ENCODE assay signal across 16 cellular contexts in genomic region chr11:573146-573759, GRCh38. TPM values are rescaled to one million over a fixed set of nuclear protein-coding genes. Genes with fewer than 3 reads are reported as not detected.
DNase-seq lines count a peak whose midpoint lies in the region; ATAC-seq and TF ChIP-seq lines count a peak whose summit lies in the region.
"Had no signal": no experiment of that assay in that cellular context is flagged by ENCODE, and none has a peak within 500 bp of the region (broad histone marks: within the 10 kb centered on the region; RNA-seq: fewer than 3 reads in every experiment).

No MANE protein-coding gene starts in this region.

- H3K27me3 ChIP-seq in lung (ENCODE audit: control insufficient read depth, insufficient read depth) (no peaks in the 10 kb centered on the region), spleen (replicated peaks in 1 of 7) (peaks cover 0 to 34% (median 14%) of the 10 kb centered on the region in 7 donors)
- H3K27me3 ChIP-seq: BE2C had no signal

- peaks cover 0 to under 1% of the 10 kb centered on the region in 2 donors for H3K36me3 ChIP-seq in lung (ENCODE audit: control insufficient read depth in 2 of 2, insufficient read depth in 2 of 2, low read length in 2 of 2)
- peaks cover 0 to 2% (median 0%) of the 10 kb centered on the region in 6 donors for H3K36me3 ChIP-seq in spleen
- H3K36me3 ChIP-seq: BE2C had no signal

- H3K27ac Mint-ChIP-seq in stimulated activated naive CD8-positive, alpha-beta T cell treated with anti-CD3 and anti-CD28 coated beads, Interleukin-15, amount 100 ng/mL, for 72 hours, result no peak overlapping the region

- H3K9me3 Mint-ChIP-seq in stimulated activated naive CD8-positive, alpha-beta T cell treated with anti-CD3 and anti-CD28 coated beads, Interleukin-15, amount 100 ng/mL, for 72 hours, result no peaks in the 10 kb centered on the region
- H3K9me3 Mint-ChIP-seq: CD4-positive, alpha-beta T cell had no signal

- H3K4me1 Mint-ChIP-seq in stimulated activated naive CD8-positive, alpha-beta T cell treated with anti-CD3 and anti-CD28 coated beads, Interleukin-15, amount 100 ng/mL, for 72 hours, result peaks cover 45% of the 10 kb centered on the region

- H3K4me3 Mint-ChIP-seq in stimulated activated naive CD8-positive, alpha-beta T cell treated with anti-CD3 and anti-CD28 coated beads, Interleukin-15, amount 100 ng/mL, for 72 hours, result no peak overlapping the region

- intact Hi-C loops in left ventricle myocardium superior (cut with micrococcal nuclease) (no loop called here), left cardiac atrium (cut with DNase I) (no loop called here), spleen (cut with DNase I; ENCODE audit: low total_unique reads) (no loop called here)

- 78 to 91% methylated on average over 16 of the region's 16 CpGs for WGBS in lung, 2 donors
- WGBS in spleen, 5 donors, result 91 to 95% (median 93%) methylated on average over 14 to 16 of the region's 16 CpGs

- H3K27me3 Mint-ChIP-seq in stimulated activated naive CD8-positive, alpha-beta T cell treated with anti-CD3 and anti-CD28 coated beads, Interleukin-15, amount 100 ng/mL, for 72 hours, result peaks cover 16% of the 10 kb centered on the region

- DNase-seq in left ventricle myocardium superior (peak; percentile 32), left cardiac atrium (no peak), lung (ENCODE audit: low spot score) (peak; percentile 66), spleen (peak; percentile 80), RKO (ENCODE audit: low spot score) (no peak), ecto neural progenitor cell (ENCODE audit: low spot score) (no peak), HuH-7 (ENCODE audit: low spot score) (no peak)
- DNase-seq in stimulated activated naive CD8-positive, alpha-beta T cell treated with anti-CD3 and anti-CD28 coated beads, Interleukin-15, amount 100 ng/mL, for 72 hours, result no peak
- DNase-seq: 8988T; BE2C; CD4-positive, alpha-beta T cell; Kasumi-1; MM.1S; NCI-H1105; NCI-H1694 had no signal

- peaks cover 11 to 22% of the 10 kb centered on the region in 2 donors for H3K4me1 ChIP-seq in lung (ENCODE audit: control insufficient read depth in 2 of 2, insufficient read depth in 2 of 2, low read length in 2 of 2)
- H3K4me1 ChIP-seq in spleen, result peaks cover 18 to 49% (median 39%) of the 10 kb centered on the region in 6 donors
- H3K4me1 ChIP-seq: BE2C had no signal

- H3K4me3 ChIP-seq in lung (no peak overlapping the region), spleen (no peak overlapping the region)

- TF ChIP-seq POLR2A in spleen (IDR thresholded peaks at IDR 0.05), result no peak

- H3K9me3 ChIP-seq in lung (ENCODE audit: control insufficient read depth in 2 of 2, insufficient read depth in 1 of 2, low read length in 1 of 2), result no peaks in the 10 kb centered on the region
- H3K9me3 ChIP-seq in spleen, result no peaks in the 10 kb centered on the region
- H3K9me3 ChIP-seq: BE2C had no signal

- ATAC-seq in left ventricle myocardium superior (no peak), left cardiac atrium (no peak), lung (ENCODE audit: insufficient read depth, low FRiP score) (no peak)
- no peak for ATAC-seq in stimulated activated naive CD8-positive, alpha-beta T cell treated with anti-CD3 and anti-CD28 coated beads, Interleukin-15, amount 100 ng/mL, for 72 hours

- peak overlapping the region in 1 of 2 donors; percentile 81 for H3K27ac ChIP-seq in lung (ENCODE audit: low read depth in 1 of 2, low read length in 1 of 2)
- no peak overlapping the region for H3K27ac ChIP-seq in spleen

- TF ChIP-seq CTCF in lung (IDR thresholded peaks at IDR 0.05; ENCODE audit: control extremely low read depth, extremely low read depth) (no peak), spleen (IDR thresholded peaks at IDR 0.05 in 8 of 11, conservative IDR thresholded peaks at IDR 0.05 in 3 of 11) (no peak)

RNA-seq across cellular contexts. Expression of gene PHRF1, which starts 3.0 kb away (rescaled TPM):
- total RNA-seq in left ventricle myocardium superior, result 18.5 TPM
- 10 to 100 TPM; 17.3 to 21.5 TPM for total RNA-seq in left cardiac atrium
- 10 to 100 TPM; 23.2 to 39.3 TPM for total RNA-seq in lung
- polyA plus RNA-seq in lung, result 10 to 100 TPM; 16.3 to 23.7 TPM
- total RNA-seq in spleen, result 10 to 100 TPM; 24.2 to 41.5 (median 33.2) TPM
- polyA plus RNA-seq in spleen, result 10 to 100 TPM in 1 of 3 donors, 1 to 10 TPM in 2; 7.3 to 27.6 (median 8.4) TPM

RNA-seq across cellular contexts. Expression of gene RASSF7, which starts 12.5 kb away (rescaled TPM):
- total RNA-seq in left ventricle myocardium superior (4.6 TPM), left cardiac atrium (1 to 10 TPM; 3.2 to 4.4 TPM), lung (10 to 100 TPM; 53.5 to 79.4 TPM), spleen (10 to 100 TPM in 6 of 7 donors, 1 to 10 TPM in 1; 8.3 to 39.6 (median 20.4) TPM)
- polyA plus RNA-seq in lung (100 to 1,000 TPM in 1 of 2 donors, 10 to 100 TPM in 1; 47.9 to 153 TPM), spleen (10 to 100 TPM; 29.7 to 34.5 (median 30.7) TPM)

RNA-seq across cellular contexts. Expression of gene LMNTD2, which starts 12.7 kb away (rescaled TPM):
- total RNA-seq in left ventricle myocardium superior, result 0.20 TPM
- 1 to 10 TPM in 1 of 2 donors, under 1 TPM in 1; 0.58 to 1.1 TPM for total RNA-seq in left cardiac atrium
- total RNA-seq in lung, result 1 to 10 TPM; 3.0 to 9.7 TPM
- 1 to 10 TPM; 2.3 to 4.6 TPM for polyA plus RNA-seq in lung
- 10 to 100 TPM in 1 of 7 donors, 1 to 10 TPM in 6; 3.9 to 10.1 (median 6.3) TPM for total RNA-seq in spleen
- 1 to 10 TPM; 5.0 to 8.3 (median 5.1) TPM for polyA plus RNA-seq in spleen

RNA-seq across cellular contexts. Expression of gene LRRC56, which starts 35.9 kb away (rescaled TPM):
- total RNA-seq in left ventricle myocardium superior (0.22 TPM), left cardiac atrium (under 1 TPM; 0.47 to 0.68 TPM), lung (10 to 100 TPM in 1 of 2 donors, 1 to 10 TPM in 1; 3.4 to 11.7 TPM), spleen (1 to 10 TPM; 1.0 to 3.3 (median 2.2) TPM)
- polyA plus RNA-seq in lung (1 to 10 TPM; 3.8 to 5.7 TPM), spleen (1 to 10 TPM; 2.2 to 4.6 (median 4.1) TPM)
- total RNA-seq: RPMI7951 had no signal

RNA-seq across cellular contexts. Expression of gene HRAS, which starts 37.9 kb away (rescaled TPM):
- total RNA-seq in left ventricle myocardium superior (67.1 TPM), left cardiac atrium (10 to 100 TPM; 47.9 to 56.5 TPM), lung (10 to 100 TPM; 20.5 to 73.5 TPM), spleen (10 to 100 TPM; 16.6 to 33.6 (median 30.3) TPM)
- polyA plus RNA-seq in lung (100 to 1,000 TPM in 1 of 2 donors, 10 to 100 TPM in 1; 65.8 to 133 TPM), spleen (10 to 100 TPM; 70.0 to 90.9 (median 90.7) TPM)

Comparison
In these comparisons a context has a peak if more than half of its experiments do, and no peak if none do; other contexts are left out.
1. DNase-seq: peak in left ventricle myocardium superior (single experiment), lung (single experiment) and spleen (single experiment); none in left cardiac atrium (single experiment), RKO (single experiment), ecto neural progenitor cell (single experiment), HuH-7 (single experiment) and stimulated activated naive CD8-positive, alpha-beta T cell treated with anti-CD3 and anti-CD28 coated beads, Interleukin-15, amount 100 ng/mL, for 72 hours (0 of 2).